Comparison of ENCODE assay signal across 15 cellular contexts in the genomic region with DNA sequence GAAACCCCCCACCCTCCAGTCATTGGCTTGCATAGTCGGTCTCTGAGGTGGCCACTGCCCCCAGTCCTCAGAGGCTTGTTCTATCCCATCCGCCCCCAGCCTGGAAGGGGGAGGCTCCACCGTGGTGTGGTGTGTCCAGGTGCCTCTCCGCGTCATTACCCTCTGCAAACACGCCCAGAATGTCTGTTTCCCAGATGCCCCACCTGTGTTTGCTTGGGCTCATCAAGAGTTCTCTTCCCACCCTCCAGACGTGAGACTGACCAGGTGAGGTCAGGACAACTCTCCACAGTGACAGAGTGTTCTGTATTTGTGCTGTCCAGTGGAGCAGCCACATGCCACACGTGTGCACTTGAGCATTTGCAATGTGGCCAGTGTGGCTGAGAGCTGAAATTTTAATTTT. TPM values are rescaled to one million over a fixed set of nuclear protein-coding genes. Genes with fewer than 3 reads are reported as not detected.
DNase-seq lines count a peak whose midpoint lies in the region; ATAC-seq and TF ChIP-seq lines count a peak whose summit lies in the region.
"Had no signal": no experiment of that assay in that cellular context is flagged by ENCODE, and none has a peak within 500 bp of the region (broad histone marks: within the 10 kb centered on the region; RNA-seq: fewer than 3 reads in every experiment).

No MANE protein-coding gene starts in this region.

- no peak for TF ChIP-seq CTCF in colonic mucosa (IDR thresholded peaks at IDR 0.05)
- peak in 1 of 4 experiments; percentile 25 for TF ChIP-seq CTCF in prostate gland (IDR thresholded peaks at IDR 0.05)
- no peak for TF ChIP-seq CTCF in sigmoid colon (IDR thresholded peaks at IDR 0.05)

- H3K4me1 ChIP-seq in colonic mucosa (peaks cover 18% of the 10 kb centered on the region), prostate gland (replicated peaks) (peaks cover 37% of the 10 kb centered on the region), sigmoid colon (no peaks in the 10 kb centered on the region)
- H3K4me1 ChIP-seq: esophagus squamous epithelium had no signal

- no peaks in the 10 kb centered on the region for H3K27me3 ChIP-seq in colonic mucosa
- H3K27me3 ChIP-seq in prostate gland (replicated peaks; ENCODE audit: insufficient read depth), result no peaks in the 10 kb centered on the region
- H3K27me3 ChIP-seq in sigmoid colon, result peaks cover 0 to 16% (median 0%) of the 10 kb centered on the region in 3 donors
- H3K27me3 ChIP-seq: cardiac muscle cell had no signal

- no peaks in the 10 kb centered on the region for H3K36me3 ChIP-seq in colonic mucosa
- no peaks in the 10 kb centered on the region for H3K36me3 ChIP-seq in prostate gland
- H3K36me3 ChIP-seq in sigmoid colon, result no peaks in the 10 kb centered on the region
- H3K36me3 ChIP-seq: cardiac muscle cell, esophagus squamous epithelium had no signal

- 62% methylated on average over 8 of the region's 8 CpGs for WGBS in prostate gland
- WGBS in sigmoid colon, 2 donors, result 20 to 71% methylated on average over 8 of the region's 8 CpGs

- intact Hi-C loops in colonic mucosa (cut with DNase I) (no loop called here), prostate gland (cut with DNase I) (no loop called here), sigmoid colon (cut with DNase I) (loop anchor here (10.0 kb wide), 1 partner anchor 91 kb away; no protein-coding TSS in a partner anchor)

- H3K27ac ChIP-seq in colonic mucosa, result no peak overlapping the region
- H3K27ac ChIP-seq in prostate gland, result peak overlapping the region; percentile 81 to 88
- H3K27ac ChIP-seq in sigmoid colon, result no peak overlapping the region
- H3K27ac ChIP-seq: cardiac muscle cell, esophagus squamous epithelium, parathyroid adenoma had no signal

- peak; percentile 15 for DNase-seq in NCI-H1092 treated with DMSO at 0.1 percent for 48 hours (lab: John Stamatoyannopoulos, UW)
- peak; percentile 97 for DNase-seq in NCI-H510A (lab: John Stamatoyannopoulos, UW)
- DNase-seq in colonic mucosa, result peak; percentile 71
- peak; percentile 72 for DNase-seq in prostate gland (ENCODE audit: low spot score)
- DNase-seq in sigmoid colon, result no peak
- no peak for DNase-seq in COLO829 (ENCODE audit: low spot score)
- DNase-seq: activated CD4-positive, alpha-beta T cell treated with anti-CD3 and anti-CD28 coated beads for 1 hour; esophagus squamous epithelium; HCEC 1CT; stimulated activated CD4-positive, alpha-beta T cell treated with anti-CD3 and anti-CD28 coated beads, Interleukin-4, amount 100 ng/mL, for 1 hour; T1000 had no signal

- TF ChIP-seq EP300 in sigmoid colon (IDR thresholded peaks at IDR 0.05), result no peak

- ATAC-seq in GM21786 (IDR thresholded peaks at IDR 0.05; ENCODE audit: unreplicated experiment) (no peak), HG03432 (IDR thresholded peaks at IDR 0.05; ENCODE audit: unreplicated experiment) (no peak)

- H3K4me3 ChIP-seq in colonic mucosa, result no peak overlapping the region
- no peak overlapping the region for H3K4me3 ChIP-seq in prostate gland
- no peak overlapping the region for H3K4me3 ChIP-seq in sigmoid colon
- H3K4me3 ChIP-seq: cardiac muscle cell, esophagus squamous epithelium had no signal

- peak overlapping the region in 1 of 2 donors; percentile 14 for H3K9ac ChIP-seq in colonic mucosa (ENCODE audit: low read depth in 2 of 2, low read length in 2 of 2)
- H3K9ac ChIP-seq: parathyroid adenoma had no signal

- no peaks in the 10 kb centered on the region for H3K9me3 ChIP-seq in colonic mucosa
- no peaks in the 10 kb centered on the region for H3K9me3 ChIP-seq in prostate gland
- no peaks in the 10 kb centered on the region for H3K9me3 ChIP-seq in sigmoid colon
- H3K9me3 ChIP-seq: esophagus squamous epithelium had no signal

- TF ChIP-seq POLR2A in prostate gland (IDR thresholded peaks at IDR 0.05), result no peak
- no peak for TF ChIP-seq POLR2A in sigmoid colon (IDR thresholded peaks at IDR 0.05)

RNA-seq across cellular contexts. Expression of a gene that starts 24.9 kb away (rescaled TPM):
- total RNA-seq in colonic mucosa (1 to 10 TPM in 1 of 2 donors, under 1 TPM in 1; 0.54 to 1.3 TPM), prostate gland (1 to 10 TPM in 1 of 2 donors, under 1 TPM in 1; 0.09 to 1.2 TPM), sigmoid colon (1 to 10 TPM in 2 of 4 donors, under 1 TPM in 2; 0.71 to 4.4 (median 1.3) TPM)
- 1 to 10 TPM in 1 of 3 donors, not detected in 2; 1.1 TPM for polyA plus RNA-seq in sigmoid colon

RNA-seq across cellular contexts. Expression of a gene that starts 47.5 kb away (rescaled TPM):
- total RNA-seq in colonic mucosa (10 to 100 TPM in 1 of 2 donors, 1 to 10 TPM in 1; 8.5 to 28.4 TPM), prostate gland (100 to 1,000 TPM; 114 to 199 TPM), sigmoid colon (1 to 10 TPM in 3 of 4 donors, under 1 TPM in 1; 0.66 to 3.6 (median 1.6) TPM)
- 1 to 10 TPM; 4.2 to 8.4 (median 6.6) TPM for polyA plus RNA-seq in sigmoid colon

Comparison
In these comparisons a context has a peak if more than half of its experiments do, and no peak if none do; other contexts are left out.
1. DNase-seq: peak in NCI-H1092 treated with DMSO at 0.1 percent for 48 hours (single experiment), NCI-H510A (single experiment), colonic mucosa (single experiment) and prostate gland (single experiment); none in sigmoid colon (single experiment) and COLO829 (single experiment).
2. H3K27ac ChIP-seq: peak in prostate gland (2 of 2); none in colonic mucosa (single experiment) and sigmoid colon (0 of 4).